Comparison of ENCODE assay signal across 1 cellular context in genomic region chr12:111841750-111842555, GRCh38.
TF ChIP-seq lines count a peak whose summit lies in the region.

Gene MAPKAPK5, plus strand, starts transcription at chr12:111842228. Its CDS starts 506 bp downstream, at chr12:111842734.

TF ChIP-seq in K562, 482 proteins besides CTCF, POLR2A, EP300 and RAD21 (continued from another document and continues in another):
- TF ChIP-seq ZNF518B (CRISPR knock-in tag; IDR thresholded peaks at IDR 0.05) (no peak), ZC3H4 (CRISPR knock-in tag; IDR thresholded peaks at IDR 0.05; ENCODE audit: borderline replicate concordance) (no peak), SMARCA5 (IDR thresholded peaks at IDR 0.05) (no peak), RBM34 (IDR thresholded peaks at IDR 0.05; ENCODE audit: borderline replicate concordance, insufficient read depth, low read length) (no peak), TAF9B (IDR thresholded peaks at IDR 0.05; ENCODE audit: partially characterized antibody) (no peak), ZNF696 (CRISPR knock-in tag; conservative IDR thresholded peaks at IDR 0.05) (no peak), MED1 (CRISPR knock-in tag; IDR thresholded peaks at IDR 0.05; ENCODE audit: borderline replicate concordance) (no peak), ZNF766 (CRISPR knock-in tag; conservative IDR thresholded peaks at IDR 0.05) (peak; percentile 62; the same call in 1 of the 2 replicates), RUNX1 (IDR thresholded peaks at IDR 0.05; ENCODE audit: low read depth) (peak; percentile 86), U2AF1 (optimal IDR thresholded peaks at IDR 0.05; ENCODE audit: low read depth, low read length) (peak; percentile 48), E2F3 (CRISPR knock-in tag; IDR thresholded peaks at IDR 0.05) (peak; percentile 64; the same call in 1 of the 2 replicates), U2AF2 (optimal IDR thresholded peaks at IDR 0.05; ENCODE audit: low read depth, low read length) (no peak), RCOR1 (IDR thresholded peaks at IDR 0.05; ENCODE audit: borderline replicate concordance in 1 of 2, low read depth in 2 of 2, low read length in 2 of 2) (peak in 1 of 2 experiments; percentile 85; a peak in 2 of 4 replicates), ZNF644 (tag; IDR thresholded peaks at IDR 0.05; ENCODE audit: low read depth) (no peak), CHD7 (IDR thresholded peaks at IDR 0.05; ENCODE audit: low read depth, low read length) (no peak), SMAD1 (IDR thresholded peaks at IDR 0.05; ENCODE audit: low read depth, low read length, partially characterized antibody) (peak; percentile 56), STAT6 (CRISPR knock-in tag; IDR thresholded peaks at IDR 0.05) (peak; percentile 71; the same call in 1 of the 2 replicates), NR4A1 (CRISPR knock-in tag; IDR thresholded peaks at IDR 0.05) (peak; percentile 83; the same call in 1 of the 2 replicates), NR4A1 (tag; IDR thresholded peaks at IDR 0.05) (peak; percentile 88), GATAD2B (IDR thresholded peaks at IDR 0.05; ENCODE audit: borderline replicate concordance) (peak; percentile 79; the same call in 1 of the 2 replicates), FOXJ2 (tag; IDR thresholded peaks at IDR 0.05) (0 out of 2 replicates have a peak, but pooled peaks have one; percentile 29), ZNF277 (CRISPR knock-in tag; IDR thresholded peaks at IDR 0.05; ENCODE audit: borderline replicate concordance) (no peak), IRF1 (CRISPR knock-in tag; IDR thresholded peaks at IDR 0.05; ENCODE audit: borderline replicate concordance) (no peak), ZNF197 (CRISPR knock-in tag; IDR thresholded peaks at IDR 0.05; ENCODE audit: low read depth) (no peak), BCL6 (CRISPR knock-in tag; IDR thresholded peaks at IDR 0.05) (no peak)
